ENCODE assay signal across 8 cellular contexts in genomic region chr1:114152211-114153050, GRCh38. TPM values are rescaled to one million over a fixed set of nuclear protein-coding genes. Genes with fewer than 3 reads are reported as not detected.
A peak's percentile ranks its signal among the peaks of the same experiment; 100 is the strongest.
DNase-seq lines count a peak whose midpoint lies in the region; ATAC-seq and TF ChIP-seq lines count a peak whose summit lies in the region.

No MANE protein-coding gene starts in this region.

- peaks cover 63% of the 10 kb centered on the region for H3K27me3 Mint-ChIP-seq in CD8-positive, alpha-beta T cell (ENCODE audit: low read depth)
- H3K27me3 Mint-ChIP-seq in chondrocyte (ENCODE audit: low read depth) = peaks cover 78% of the 10 kb centered on the region

- TF ChIP-seq CTCF in CD8-positive, alpha-beta T cell (IDR thresholded peaks at IDR 0.05) = no peak
- no peak for TF ChIP-seq CTCF in chondrocyte (IDR thresholded peaks at IDR 0.05)

- WGBS in thymus = 8% methylated on average over 81 of the region's 81 CpGs

- H3K9me3 ChIP-seq in CD8-positive, alpha-beta T cell (ENCODE audit: low read length) = no peaks in the 10 kb centered on the region
- no peaks in the 10 kb centered on the region for H3K9me3 ChIP-seq in thymus (ENCODE audit: control insufficient read depth)

- H3K4me3 Mint-ChIP-seq in CD8-positive, alpha-beta T cell = peak overlapping the region; percentile 37
- H3K4me3 Mint-ChIP-seq in chondrocyte (ENCODE audit: unreplicated experiment) = peak overlapping the region; percentile 19

- in situ Hi-C loops in KBM-7 (cut with MboI; ENCODE audit: low pct_unique_long_range_greater_than_20kb, low sequenced_read_pairs) = no loop called here

- no peaks in the 10 kb centered on the region for H3K36me3 ChIP-seq in CD8-positive, alpha-beta T cell (ENCODE audit: insufficient read depth, low read length)
- H3K36me3 ChIP-seq in thymus (ENCODE audit: control insufficient read depth, insufficient read depth) = no peaks in the 10 kb centered on the region

- H3K4me1 Mint-ChIP-seq in CD8-positive, alpha-beta T cell (ENCODE audit: low read depth) = peaks cover 12% of the 10 kb centered on the region
- peaks cover 16% of the 10 kb centered on the region for H3K4me1 Mint-ChIP-seq in chondrocyte (ENCODE audit: low read depth)

- ATAC-seq in CD8-positive, alpha-beta T cell = peak; percentile 34
- ATAC-seq in HG03108 (IDR thresholded peaks at IDR 0.05; ENCODE audit: unreplicated experiment) = no peak
- ATAC-seq in GM21381 (IDR thresholded peaks at IDR 0.05; ENCODE audit: unreplicated experiment) = no peak

- POLR2A ChIA-PET in CD8-positive, alpha-beta T cell (lab: Charles Lee) = interaction anchor here (0.5 kb wide), 1 partner anchor 479 kb away, joined by 4 read pairs; no protein-coding TSS in a partner anchor

- H3K9me3 Mint-ChIP-seq in CD8-positive, alpha-beta T cell = no peaks in the 10 kb centered on the region
- H3K9me3 Mint-ChIP-seq in chondrocyte (ENCODE audit: low read depth) = no peaks in the 10 kb centered on the region

- no peak overlapping the region for H3K27ac Mint-ChIP-seq in CD8-positive, alpha-beta T cell
- no peak overlapping the region for H3K27ac Mint-ChIP-seq in chondrocyte (ENCODE audit: unreplicated experiment)

- intact Hi-C loops in CD8-positive, alpha-beta T cell (cut with DNase I, micrococcal nuclease) = no loop called here

- no peak overlapping the region for H3K27ac ChIP-seq in CD8-positive, alpha-beta T cell (ENCODE audit: low read depth, low read length)
- H3K27ac ChIP-seq in thymus (ENCODE audit: low read depth) = no peak overlapping the region

- H3K4me1 ChIP-seq in CD8-positive, alpha-beta T cell (ENCODE audit: insufficient read depth, low read length) = peaks cover 23% of the 10 kb centered on the region
- peaks cover 3% of the 10 kb centered on the region for H3K4me1 ChIP-seq in thymus (ENCODE audit: control insufficient read depth, insufficient read depth, low read length)

- CTCF ChIA-PET in CD8-positive, alpha-beta T cell (lab: Charles Lee) = no interaction called here

- no peaks in the 10 kb centered on the region for H3K36me3 Mint-ChIP-seq in CD8-positive, alpha-beta T cell
- H3K36me3 Mint-ChIP-seq in chondrocyte (ENCODE audit: low read depth) = no peaks in the 10 kb centered on the region

- DNase-seq in CD8-positive, alpha-beta T cell = peak in 2 of 7 experiments; percentile 7 to 53
- DNase-seq in M059J (ENCODE audit: low read depth) (peak; percentile 21), chondrocyte (ENCODE audit: low spot score) (no peak), left kidney (ENCODE audit: low read depth, low spot score) (peak; percentile 84), KBM-7 (no peak)

- H3K4me3 ChIP-seq in CD8-positive, alpha-beta T cell (ENCODE audit: low read depth, low read length) = peak overlapping the region; percentile 37
- H3K4me3 ChIP-seq in thymus (ENCODE audit: low read length) = peak overlapping the region; percentile 6

- H3K27me3 ChIP-seq in CD8-positive, alpha-beta T cell (ENCODE audit: insufficient read depth, low read length) = peaks cover 37% of the 10 kb centered on the region
- H3K27me3 ChIP-seq in thymus (ENCODE audit: control insufficient read depth, insufficient read depth) = peaks cover 59% of the 10 kb centered on the region

RNA-seq across cellular contexts. Expression of gene SYT6, which starts 1.2 kb away (rescaled TPM):
- total RNA-seq in CD8-positive, alpha-beta T cell = not detected
- not detected in 2 replicates for total RNA-seq in M059J (2014; rRNA removed; shearing (Covaris generic))
- total RNA-seq in chondrocyte = not detected in 3 replicates
- polyA plus RNA-seq in thymus = 0.11 TPM

Comparison
In these comparisons a context has a peak if more than half of its experiments do, and no peak if none do; other contexts are left out.
1. DNase-seq: peak in M059J (single experiment) and left kidney (single experiment); none in chondrocyte (single experiment) and KBM-7 (single experiment).